ENCODE assay signal across 8 cellular contexts in genomic region chr2:177148477-177149154, GRCh38.
DNase-seq lines count a peak whose midpoint lies in the region; ATAC-seq and TF ChIP-seq lines count a peak whose summit lies in the region.

No MANE protein-coding gene starts in this region.

- WGBS in aorta, 2 donors = 3% methylated on average over 25 of the region's 25 CpGs

- ATAC-seq in HG02759 (IDR thresholded peaks at IDR 0.05; ENCODE audit: unreplicated experiment) (peak; percentile 93), aorta (ENCODE audit: low FRiP score) (peak; percentile 91)

- DNase-seq in NCI-H1105 treated with DMSO at 0.1 percent for 48 hours (lab: John Stamatoyannopoulos, UW) (peak; percentile 78), SW480 (ENCODE audit: low spot score) (peak; percentile 77), adipocyte (ENCODE audit: low read depth) (peak; percentile 93), right atrium auricular region (ENCODE audit: low spot score) (no peak), renal cortical epithelial cell (ENCODE audit: low read depth) (peak; percentile 48), aorta (peak; percentile 75 to 86)

- intact Hi-C loops in aorta (cut with DNase I) = loop anchor here (5.0 to 10.0 kb wide), 4 partner anchors 466 to 1031 kb away; partner anchors contain the start of genes HOXD10 (in 1 of the 2) and HOXD8 (in 1 of the 2)

- H3K27ac ChIP-seq in right atrium auricular region (no peak overlapping the region), aorta (ENCODE audit: low read depth in 1 of 2, low read length in 2 of 2) (no peak overlapping the region)

- H3K36me3 ChIP-seq in adipocyte (ENCODE audit: control insufficient read depth, insufficient read depth, low read length, severe bottlenecking) = no peaks in the 10 kb centered on the region
- no peaks in the 10 kb centered on the region for H3K36me3 ChIP-seq in right atrium auricular region
- H3K36me3 ChIP-seq in aorta (ENCODE audit: control insufficient read depth in 1 of 2, insufficient read depth in 2 of 2, low read length in 1 of 2) = no peaks in the 10 kb centered on the region

- peaks cover 16% of the 10 kb centered on the region for H3K4me1 ChIP-seq in adipocyte (ENCODE audit: control insufficient read depth, insufficient read depth, low read length)
- peaks cover 0 to 13% of the 10 kb centered on the region in 2 donors for H3K4me1 ChIP-seq in right atrium auricular region
- H3K4me1 ChIP-seq in aorta (ENCODE audit: control insufficient read depth in 1 of 2, insufficient read depth in 2 of 2, low read length in 2 of 2) = no peaks in the 10 kb centered on the region

- H3K9me3 ChIP-seq in adipocyte (ENCODE audit: control insufficient read depth, low read length) (no peaks in the 10 kb centered on the region), right atrium auricular region (no peaks in the 10 kb centered on the region), aorta (ENCODE audit: control insufficient read depth, low read length) (no peaks in the 10 kb centered on the region)

- H3K4me3 ChIP-seq in adipocyte (ENCODE audit: low read length) (peak overlapping the region; percentile 78), right atrium auricular region (peak overlapping the region; percentile 4 to 42), aorta (ENCODE audit: low read length in 2 of 2) (peak overlapping the region; percentile 37 to 41)

- peak; percentile 82 for TF ChIP-seq CTCF in GM12874 (IDR thresholded peaks at IDR 0.05; ENCODE audit: insufficient read depth, low read depth, low read length)
- peak; percentile 59 to 87 for TF ChIP-seq CTCF in right atrium auricular region (IDR thresholded peaks at IDR 0.05)

- no peaks in the 10 kb centered on the region for H3K27me3 ChIP-seq in adipocyte (replicated peaks; ENCODE audit: control insufficient read depth, insufficient read depth, low read length)
- peaks cover 4 to 7% of the 10 kb centered on the region in 2 donors for H3K27me3 ChIP-seq in right atrium auricular region
- peaks cover 0 to 5% of the 10 kb centered on the region in 2 donors for H3K27me3 ChIP-seq in aorta (ENCODE audit: control insufficient read depth in 1 of 2, insufficient read depth in 2 of 2, low read length in 1 of 2)

- H3K9ac ChIP-seq in adipocyte (ENCODE audit: low read length) = peak overlapping the region; percentile 60

Comparison
In these comparisons a context has a peak if more than half of its experiments do, and no peak if none do; other contexts are left out.
1. H3K4me3 ChIP-seq: peak in every context shown above with its lines; median percentile 78 in adipocyte; 39 in aorta; 23 in right atrium auricular region.